8 cellular contexts compared by ENCODE assay signal in genomic region chr11:62444271-62444833, GRCh38. TPM values are rescaled to one million over a fixed set of nuclear protein-coding genes. Genes with fewer than 3 reads are reported as not detected.
DNase-seq lines count a peak whose midpoint lies in the region.

No MANE protein-coding gene starts in this region.

- H3K27me3 Mint-ChIP-seq in stimulated activated naive CD8-positive, alpha-beta T cell treated with anti-CD3 and anti-CD28 coated beads, Interleukin-15, Interleukin-2, amounts not matched to agents 100 ng/mL and 50 ng/mL, for 24 hours, result peaks cover 19% of the 10 kb centered on the region

- H3K36me3 Mint-ChIP-seq in stimulated activated naive CD8-positive, alpha-beta T cell treated with anti-CD3 and anti-CD28 coated beads, Interleukin-15, Interleukin-2, amounts not matched to agents 100 ng/mL and 50 ng/mL, for 24 hours (ENCODE audit: low read depth), result no peaks in the 10 kb centered on the region

- DNase-seq in DMS79 treated with DMSO at 0.1 percent for 48 hours (lab: John Stamatoyannopoulos, UW), result peak; percentile 47
- peak; percentile 23 for DNase-seq in NCI-H2081 treated with DMSO at 0.1 percent for 48 hours (lab: John Stamatoyannopoulos, UW)
- peak; percentile 12 to 18 for DNase-seq in activated CD4-positive, alpha-beta T cell treated with anti-CD3 and anti-CD28 coated beads, Interleukin-2, amount 50 U/mL, for 4 hours
- DNase-seq in epidermal melanocyte (ENCODE audit: insufficient read length, low spot score), result peak; percentile 87
- DNase-seq in mucosa of gallbladder (ENCODE audit: low spot score), result peak; percentile 45
- no peak for DNase-seq in ecto neural progenitor cell (ENCODE audit: low spot score)
- DNase-seq in NCI-H510A (lab: John Stamatoyannopoulos, UW), result no peak

- H3K4me3 Mint-ChIP-seq in stimulated activated naive CD8-positive, alpha-beta T cell treated with anti-CD3 and anti-CD28 coated beads, Interleukin-15, Interleukin-2, amounts not matched to agents 100 ng/mL and 50 ng/mL, for 24 hours, result peak overlapping the region; percentile 76

- H3K4me1 Mint-ChIP-seq in stimulated activated naive CD8-positive, alpha-beta T cell treated with anti-CD3 and anti-CD28 coated beads, Interleukin-15, Interleukin-2, amounts not matched to agents 100 ng/mL and 50 ng/mL, for 24 hours (ENCODE audit: low read depth), result peaks cover 20% of the 10 kb centered on the region

- H3K9me3 Mint-ChIP-seq in stimulated activated naive CD8-positive, alpha-beta T cell treated with anti-CD3 and anti-CD28 coated beads, Interleukin-15, Interleukin-2, amounts not matched to agents 100 ng/mL and 50 ng/mL, for 24 hours, result no peaks in the 10 kb centered on the region

- peak overlapping the region; percentile 64 for H3K27ac Mint-ChIP-seq in stimulated activated naive CD8-positive, alpha-beta T cell treated with anti-CD3 and anti-CD28 coated beads, Interleukin-15, Interleukin-2, amounts not matched to agents 100 ng/mL and 50 ng/mL, for 24 hours

RNA-seq across cellular contexts. Expression of gene SCGB1A1, which starts 25.5 kb away (rescaled TPM):
- 2.7 TPM for total RNA-seq in mucosa of gallbladder

Comparison
In these comparisons a context has a peak if more than half of its experiments do, and no peak if none do; other contexts are left out.
1. DNase-seq: peak in DMS79 treated with DMSO at 0.1 percent for 48 hours (single experiment), NCI-H2081 treated with DMSO at 0.1 percent for 48 hours (single experiment), activated CD4-positive, alpha-beta T cell treated with anti-CD3 and anti-CD28 coated beads, Interleukin-2, amount 50 U/mL, for 4 hours (2 of 2), epidermal melanocyte (single experiment) and mucosa of gallbladder (single experiment); none in ecto neural progenitor cell (single experiment) and NCI-H510A (single experiment).